In genomic region chr6:166647896-166648295, GRCh38 we compare ENCODE assay signal across 31 cellular contexts.
"Had no signal": no experiment of that assay in that cellular context is flagged by ENCODE, and none has a peak within 500 bp of the region (broad histone marks: within the 10 kb centered on the region; RNA-seq: fewer than 3 reads in every experiment).

No MANE protein-coding gene starts in this region.

- FAIRE-seq: colon had no signal

- H3K36me3 ChIP-seq: adrenal gland, MG63, Peyer's patch had no signal

- DNase-seq: activated CD4-positive, alpha-beta T cell treated with anti-CD3 and anti-CD28 coated beads, Interleukin-2, amount 10 ng/mL, durations not matched to agents 24 days and 14 days; activated CD4-positive, alpha-beta T cell treated with anti-CD3 and anti-CD28 coated beads, Interleukin-2, amount 50 U/mL, for 48 hours; activated CD8-positive, alpha-beta memory T cell treated with anti-CD3 and anti-CD28 coated beads, Interleukin-2, amount 50 U/mL, for 4 hours; activated gamma-delta T cell treated with Interleukin-2 at 50 U/mL for 16 hours; activated naive CD4-positive, alpha-beta T cell treated with anti-CD3 and anti-CD28 coated beads for 36 hours; activated T-cell treated with anti-CD3 and anti-CD28 coated beads for 4 hours; activated T-cell treated with anti-CD3 and anti-CD28 coated beads, Interleukin-2, amount 50 U/mL, for 4 hours; anterior cingulate cortex; central memory CD4-positive, alpha-beta T cell; MG63; NCI-H1048; NCI-H1105 treated with DMSO at 0.1 percent for 48 hours; NCI-H1436; NCI-H1694; NCI-H1930; NCI-H2081 treated with DMSO at 0.1 percent for 48 hours; NCI-H345; NCI-H524 treated with DMSO at 0.1 percent for 48 hours; PC-3; Peyer's patch; RPMI8226; SW 1271; T-helper 1 cell; T-helper 2 cell; T-helper 9 cell had no signal

- H3K27ac Mint-ChIP-seq: activated CD4-positive, alpha-beta T cell treated with anti-CD3 and anti-CD28 coated beads, Interleukin-2, amount 10 ng/mL, durations not matched to agents 24 days and 14 days; activated naive CD4-positive, alpha-beta T cell treated with anti-CD3 and anti-CD28 coated beads for 36 hours; activated naive CD4-positive, alpha-beta T cell treated with anti-CD3 and anti-CD28 coated beads, Interleukin-2, amount 50 U/mL, for 72 hours; activated T-helper 1 cell treated with anti-CD3 and anti-CD28 coated beads, Interleukin-12 subunit alpha, Interleukin-12 subunit beta, Interleukin-2, Interleukin-4 antibody, amounts not matched to agents 30 ng/mL and 10 ng/mL and 1 ng/mL, durations not matched to agents 14 hours and 24 hours and 36 hours; brain had no signal

- H3K9me3 Mint-ChIP-seq: activated CD4-positive, alpha-beta T cell treated with anti-CD3 and anti-CD28 coated beads, Interleukin-2, amount 10 ng/mL, durations not matched to agents 24 days and 14 days; activated naive CD4-positive, alpha-beta T cell treated with anti-CD3 and anti-CD28 coated beads, Interleukin-2, amount 50 U/mL, for 72 hours; activated T-helper 1 cell treated with anti-CD3 and anti-CD28 coated beads, Interleukin-12 subunit alpha, Interleukin-12 subunit beta, Interleukin-2, Interleukin-4 antibody, amounts not matched to agents 30 ng/mL and 10 ng/mL and 1 ng/mL, durations not matched to agents 14 hours and 24 hours and 36 hours had no signal

- H3K36me3 Mint-ChIP-seq: brain had no signal

- H3K4me1 Mint-ChIP-seq: activated CD4-positive, alpha-beta T cell treated with anti-CD3 and anti-CD28 coated beads, Interleukin-2, amount 10 ng/mL, durations not matched to agents 24 days and 14 days had no signal

- H3K4me3 ChIP-seq: adrenal gland, MG63, Peyer's patch had no signal

- H3K9me3 ChIP-seq: adrenal gland, MG63, Peyer's patch had no signal

- H3K27me3 Mint-ChIP-seq: brain had no signal

- H3K27me3 ChIP-seq: adrenal gland, MG63, Peyer's patch had no signal

- H3K27ac ChIP-seq: adrenal gland, Peyer's patch, VCaP had no signal

- ATAC-seq: activated naive CD4-positive, alpha-beta T cell treated with anti-CD3 and anti-CD28 coated beads, Interleukin-2, amount 50 U/mL, for 72 hours; activated T-cell treated with anti-CD3 and anti-CD28 coated beads, Interleukin-2, amount 50 U/mL, for 4 hours; PC-3 had no signal

- H3K4me1 ChIP-seq: adrenal gland, Peyer's patch had no signal

- H3K4me3 Mint-ChIP-seq: activated CD4-positive, alpha-beta T cell treated with anti-CD3 and anti-CD28 coated beads, Interleukin-2, amount 10 ng/mL, durations not matched to agents 24 days and 14 days; activated naive CD4-positive, alpha-beta T cell treated with anti-CD3 and anti-CD28 coated beads for 36 hours; activated T-cell treated with anti-CD3 and anti-CD28 coated beads, Interleukin-2, amount 50 U/mL, for 4 hours; activated T-helper 1 cell treated with anti-CD3 and anti-CD28 coated beads, Interleukin-12 subunit alpha, Interleukin-12 subunit beta, Interleukin-2, Interleukin-4 antibody, amounts not matched to agents 30 ng/mL and 10 ng/mL and 1 ng/mL, durations not matched to agents 14 hours and 24 hours and 36 hours; brain had no signal
